23 cellular contexts compared by ENCODE assay signal in genomic region chr7:18820981-18821380, GRCh38.
DNase-seq lines count a peak whose midpoint lies in the region; ATAC-seq and TF ChIP-seq lines count a peak whose summit lies in the region.
"Had no signal": no experiment of that assay in that cellular context is flagged by ENCODE, and none has a peak within 500 bp of the region (broad histone marks: within the 10 kb centered on the region; RNA-seq: fewer than 3 reads in every experiment).

No MANE protein-coding gene starts in this region.

- H3K4me3 Mint-ChIP-seq in GM23338, result no peak overlapping the region
- H3K4me3 Mint-ChIP-seq: CD14-positive monocyte; CD4-positive, alpha-beta memory T cell; CD4-positive, CD25-positive, alpha-beta regulatory T cell; CD8-positive, alpha-beta memory T cell had no signal

- H3K27ac ChIP-seq in GM23338 (ENCODE audit: low read depth) (no peak overlapping the region), mesendoderm (ENCODE audit: low read depth, low read length) (no peak overlapping the region)
- H3K27ac ChIP-seq: BLaER1 had no signal

- H3K56ac ChIP-seq in mesendoderm (ENCODE audit: low read length), result no peak overlapping the region

- no peaks in the 10 kb centered on the region for H4K20me1 ChIP-seq in GM23338 (replicated peaks; ENCODE audit: insufficient read depth)
- H4K20me1 ChIP-seq: BLaER1 had no signal

- H2AFZ ChIP-seq in GM23338, result peak overlapping the region; percentile 21; the same call in 1 of the 2 replicates

- H2BK5ac ChIP-seq in mesendoderm (ENCODE audit: low read length), result no peak overlapping the region

- DNase-seq in GM23338 (ENCODE audit: low spot score) (no peak), LNCaP clone FGC (ENCODE audit: low read depth) (peak; percentile 28), SK-N-DZ (ENCODE audit: low spot score) (peak; percentile 90), mesendoderm (no peak)
- DNase-seq: 8988T; ACHN; BE2C; C1 segment of cervical spinal cord; CD4-positive, alpha-beta memory T cell; CD4-positive, CD25-positive, alpha-beta regulatory T cell; CD8-positive, alpha-beta memory T cell; COR-L47; DMS 273 treated with DMSO at 0.1 percent for 48 hours; DMS153; DMS53; DMS79; DND-41; EL; GDM1 had no signal

- no peaks in the 10 kb centered on the region for H3F3A ChIP-seq in GM23338 (replicated peaks; ENCODE audit: low read depth)

- H3K9me2 ChIP-seq in GM23338 (ENCODE audit: insufficient read depth), result peaks cover 3% of the 10 kb centered on the region; the same call in 1 of the 2 replicates

- TF ChIP-seq CTCF in GM23338 (conservative IDR thresholded peaks at IDR 0.05; ENCODE audit: low read depth in 2 of 2) (no peak), LNCaP clone FGC (IDR thresholded peaks at IDR 0.05; ENCODE audit: control insufficient read depth, extremely low read depth, insufficient read depth) (no peak)

- no peak overlapping the region for H3K23ac ChIP-seq in mesendoderm (ENCODE audit: low read length)

- no peak overlapping the region for H2BK15ac ChIP-seq in mesendoderm (replicated peaks; ENCODE audit: low read depth)

- H3K27me3 ChIP-seq in GM23338 (ENCODE audit: insufficient read depth) (no peaks in the 10 kb centered on the region), mesendoderm (ENCODE audit: insufficient read depth, low read length, poor library complexity) (no peaks in the 10 kb centered on the region)
- H3K27me3 ChIP-seq: BE2C, BLaER1 had no signal

- WGBS in mesendoderm (ENCODE audit: extremely low coverage, insufficient coverage, low lambda C conversion rate), result no CpG with 5 or more reads among the region's 3 CpGs

- no peaks in the 10 kb centered on the region for H3K36me3 Mint-ChIP-seq in GM23338 (ENCODE audit: low read depth)
- H3K36me3 Mint-ChIP-seq: CD14-positive monocyte; CD4-positive, alpha-beta memory T cell; CD4-positive, CD25-positive, alpha-beta regulatory T cell; CD8-positive, alpha-beta memory T cell had no signal

- no peak overlapping the region for H2BK120ac ChIP-seq in mesendoderm (ENCODE audit: low read depth, low read length)

- H3K79me2 ChIP-seq in GM23338 (replicated peaks; ENCODE audit: insufficient read depth) (no peaks in the 10 kb centered on the region), mesendoderm (ENCODE audit: control insufficient read depth, insufficient read depth, low read length) (no peaks in the 10 kb centered on the region)

- no peak overlapping the region for H3K9ac ChIP-seq in mesendoderm (ENCODE audit: low read length)
- H3K9ac ChIP-seq: BLaER1 had no signal

- no peaks in the 10 kb centered on the region for H3K79me1 ChIP-seq in mesendoderm (ENCODE audit: low read length)

- H4K8ac ChIP-seq in mesendoderm (ENCODE audit: low read depth, low read length), result no peak overlapping the region

- peaks cover 2% of the 10 kb centered on the region; the same call in 1 of the 2 replicates for H3K4me1 ChIP-seq in GM23338 (ENCODE audit: insufficient read depth)
- no peaks in the 10 kb centered on the region for H3K4me1 ChIP-seq in mesendoderm (ENCODE audit: control insufficient read depth, low read depth, low read length)
- H3K4me1 ChIP-seq: BLaER1 had no signal

- H3K27ac Mint-ChIP-seq in GM23338, result no peak overlapping the region
- H3K27ac Mint-ChIP-seq: CD14-positive monocyte; CD4-positive, alpha-beta memory T cell; CD4-positive, CD25-positive, alpha-beta regulatory T cell; CD8-positive, alpha-beta memory T cell had no signal

- no peak overlapping the region for H2AK5ac ChIP-seq in mesendoderm (ENCODE audit: low read length)

- H3K36me3 ChIP-seq in GM23338 (ENCODE audit: insufficient read depth), result no peaks in the 10 kb centered on the region
- no peaks in the 10 kb centered on the region for H3K36me3 ChIP-seq in mesendoderm (ENCODE audit: control insufficient read depth, insufficient read depth, low read length)
- H3K36me3 ChIP-seq: BE2C, BLaER1 had no signal

- H3K4me1 Mint-ChIP-seq in GM23338, result no peaks in the 10 kb centered on the region; the same call in 2 of the 3 replicates
- H3K4me1 Mint-ChIP-seq: CD14-positive monocyte; CD4-positive, alpha-beta memory T cell; CD4-positive, CD25-positive, alpha-beta regulatory T cell; CD8-positive, alpha-beta memory T cell had no signal

- no peak overlapping the region for H4K5ac ChIP-seq in mesendoderm (ENCODE audit: low read length)

- no peaks in the 10 kb centered on the region for H3K27me3 Mint-ChIP-seq in GM23338 (ENCODE audit: insufficient read depth, low read depth, poor library complexity)
- H3K27me3 Mint-ChIP-seq: CD4-positive, alpha-beta memory T cell; CD4-positive, CD25-positive, alpha-beta regulatory T cell had no signal

- H3K18ac ChIP-seq in mesendoderm (ENCODE audit: low read length), result no peak overlapping the region

- no peaks in the 10 kb centered on the region for H3K9me3 Mint-ChIP-seq in GM23338

- H3K4ac ChIP-seq in mesendoderm (ENCODE audit: low read depth, low read length), result no peak overlapping the region

- no peak overlapping the region for H3K4me3 ChIP-seq in GM23338
- no peak overlapping the region for H3K4me3 ChIP-seq in LNCaP clone FGC (ENCODE audit: low read depth, low read length)
- no peak overlapping the region for H3K4me3 ChIP-seq in mesendoderm (ENCODE audit: low read length)
- H3K4me3 ChIP-seq: BLaER1, GM12878 had no signal

- no peak overlapping the region for H3K4me2 ChIP-seq in GM23338
- no peak overlapping the region for H3K4me2 ChIP-seq in mesendoderm (ENCODE audit: low read length)
- H3K4me2 ChIP-seq: BLaER1 had no signal

- ATAC-seq in GM23338, result no peak
- ATAC-seq in HG03457 (IDR thresholded peaks at IDR 0.05; ENCODE audit: unreplicated experiment), result no peak
- ATAC-seq: GM12878 had no signal

TF ChIP-seq in GM23338, 12 proteins besides CTCF, POLR2A, EP300 and RAD21:
- TF ChIP-seq, protein P1, sequence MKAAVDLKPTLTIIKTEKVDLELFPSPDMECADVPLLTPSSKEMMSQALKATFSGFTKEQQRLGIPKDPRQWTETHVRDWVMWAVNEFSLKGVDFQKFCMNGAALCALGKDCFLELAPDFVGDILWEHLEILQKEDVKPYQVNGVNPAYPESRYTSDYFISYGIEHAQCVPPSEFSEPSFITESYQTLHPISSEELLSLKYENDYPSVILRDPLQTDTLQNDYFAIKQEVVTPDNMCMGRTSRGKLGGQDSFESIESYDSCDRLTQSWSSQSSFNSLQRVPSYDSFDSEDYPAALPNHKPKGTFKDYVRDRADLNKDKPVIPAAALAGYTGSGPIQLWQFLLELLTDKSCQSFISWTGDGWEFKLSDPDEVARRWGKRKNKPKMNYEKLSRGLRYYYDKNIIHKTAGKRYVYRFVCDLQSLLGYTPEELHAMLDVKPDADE (IDR thresholded peaks at IDR 0.05), result no peak
- TF ChIP-seq NANOG (IDR thresholded peaks at IDR 0.05; ENCODE audit: borderline replicate concordance), result no peak
- no peak for TF ChIP-seq STAT1 (IDR thresholded peaks at IDR 0.05; ENCODE audit: unreplicated experiment)
- no peak for TF ChIP-seq POLR2AphosphoS5 (IDR thresholded peaks at IDR 0.05; ENCODE audit: low read depth)
- TF ChIP-seq EZH2phosphoT487 (IDR thresholded peaks at IDR 0.05; ENCODE audit: unreplicated experiment), result no peak
TF ChIP-seq in GM23338: peak in this region for 0.

Comparison
In these comparisons a context has a peak if more than half of its experiments do, and no peak if none do; other contexts are left out.
1. DNase-seq: peak in LNCaP clone FGC (single experiment) and SK-N-DZ (single experiment); none in GM23338 (single experiment) and mesendoderm (single experiment).